In genomic region chr5:82796643-82797416, GRCh38 we compare ENCODE assay signal across 22 cellular contexts.
A peak's percentile ranks its signal among the peaks of the same experiment; 100 is the strongest.
DNase-seq lines count a peak whose midpoint lies in the region; ATAC-seq, FAIRE-seq and TF ChIP-seq lines count a peak whose summit lies in the region.
"Had no signal": no experiment of that assay in that cellular context is flagged by ENCODE, and none has a peak within 500 bp of the region (broad histone marks: within the 10 kb centered on the region; RNA-seq: fewer than 3 reads in every experiment).

No MANE protein-coding gene starts in this region.

- H3K9me1 ChIP-seq in K562 (ENCODE audit: control insufficient read depth, insufficient read depth, low read length), result no peaks in the 10 kb centered on the region

- H3K4me1 Mint-ChIP-seq in GM23338, result peaks cover 21% of the 10 kb centered on the region

- 0% methylated on average over 5 of the region's 5 CpGs for WGBS in K562 (ENCODE audit: insufficient coverage, low coverage, missing lambda C conversion rate)

- H3K9me3 ChIP-seq in HUES48 (ENCODE audit: control insufficient read depth, insufficient read depth, low read length) (no peaks in the 10 kb centered on the region), K562 (replicated peaks; ENCODE audit: control insufficient read depth, insufficient read depth, low read depth, low read length) (no peaks in the 10 kb centered on the region)
- H3K9me3 ChIP-seq: Caco-2 had no signal

- no peaks in the 10 kb centered on the region for H3K9me2 ChIP-seq in GM23338 (ENCODE audit: insufficient read depth)

- no peaks in the 10 kb centered on the region for H3K9me3 Mint-ChIP-seq in GM23338
- H3K9me3 Mint-ChIP-seq: CD4-positive, alpha-beta T cell; HFFc6 had no signal

- no peak overlapping the region for H3K4me3 ChIP-seq in GM23338
- H3K4me3 ChIP-seq in HUES48 (ENCODE audit: low read depth, low read length), result no peak overlapping the region
- H3K4me3 ChIP-seq in K562, result no peak overlapping the region

- no peak overlapping the region for H2AFZ ChIP-seq in GM23338
- no peak overlapping the region for H2AFZ ChIP-seq in K562 (ENCODE audit: low read depth, low read length)

- H3K4me2 ChIP-seq in GM23338 (peak overlapping the region; percentile 19), K562 (ENCODE audit: insufficient read depth, low read length) (no peak overlapping the region)

- FAIRE-seq in K562 (lab: Jason Lieb, UNC) (peak; percentile 62), urothelium cell line (lab: Jason Lieb, UNC) (no peak)
- FAIRE-seq: GM12891 had no signal

- H3K27ac Mint-ChIP-seq in GM23338, result peak overlapping the region; percentile 10; the same call in 1 of the 2 replicates
- H3K27ac Mint-ChIP-seq: CD4-positive, alpha-beta T cell; HFFc6 had no signal

- H3K36me3 ChIP-seq in GM23338 (ENCODE audit: insufficient read depth) (no peaks in the 10 kb centered on the region), HUES48 (ENCODE audit: control insufficient read depth, insufficient read depth, low read length) (no peaks in the 10 kb centered on the region), K562 (ENCODE audit: control insufficient read depth, insufficient read depth, low read length) (no peaks in the 10 kb centered on the region)

- H3K27ac ChIP-seq in GM23338 (ENCODE audit: low read depth), result no peak overlapping the region
- H3K27ac ChIP-seq in HUES48 (ENCODE audit: low read depth, low read length), result peak overlapping the region; percentile 44
- no peak overlapping the region for H3K27ac ChIP-seq in K562 (ENCODE audit: extremely low read depth, low read depth, low read length)

- H3K27me3 ChIP-seq in GM23338 (ENCODE audit: insufficient read depth), result no peaks in the 10 kb centered on the region
- no peaks in the 10 kb centered on the region for H3K27me3 ChIP-seq in HUES48 (ENCODE audit: control insufficient read depth, insufficient read depth, low read length)
- H3K27me3 ChIP-seq in K562 (ENCODE audit: control insufficient read depth in 2 of 2, insufficient read depth in 2 of 2, low read length in 2 of 2), result no peaks in the 10 kb centered on the region

- POLR2A ChIA-PET in K562 (lab: Yijun Ruan, JAX), result interaction anchor here (0.7 kb wide), 1 partner anchor 86 kb away, joined by 4 read pairs; no protein-coding TSS in a partner anchor

- H3K27me3 Mint-ChIP-seq in GM23338 (ENCODE audit: insufficient read depth, low read depth, poor library complexity), result no peaks in the 10 kb centered on the region
- H3K27me3 Mint-ChIP-seq: CD4-positive, alpha-beta T cell had no signal

- DNase-seq in GM23338 (ENCODE audit: low spot score) (peak; percentile 50), K562 (ENCODE audit: extremely low read depth in 1 of 4, low spot score in 3 of 4) (peak in 1 of 4 experiments; percentile 4), left lobe of liver (ENCODE audit: low spot score) (no peak), urothelium cell line (ENCODE audit: low spot score) (no peak), 8988T (no peak)
- DNase-seq: Caco-2; CD4-positive, alpha-beta T cell; DMS 273 treated with DMSO at 0.1 percent for 48 hours; DMS79 treated with DMSO at 0.1 percent for 48 hours; GOT3; HFFc6; KBM-7; NCI-H1092; NCI-H1436; NCI-H187 treated with DMSO at 0.1 percent for 48 hours; NCI-H345; NCI-H526; Right ventricle myocardium superior had no signal

- H3K4me3 Mint-ChIP-seq in GM23338, result no peak overlapping the region
- H3K4me3 Mint-ChIP-seq: CD4-positive, alpha-beta T cell; HFFc6 had no signal

- TF ChIP-seq RAD21 in K562 (CRISPR knock-in tag; conservative IDR thresholded peaks at IDR 0.05 in 1 of 2, IDR thresholded peaks at IDR 0.05 in 1 of 2), result no peak

- CTCF ChIA-PET in K562 (lab: Yijun Ruan, JAX; ENCODE audit: low intra/inter-chr PET ratio), result no interaction called here

- no peak overlapping the region for H3K9ac ChIP-seq in HUES48 (ENCODE audit: low read depth, low read length)
- no peak overlapping the region for H3K9ac ChIP-seq in K562 (ENCODE audit: insufficient read depth in 1 of 2, low read depth in 2 of 2, low read length in 2 of 2)

- intact Hi-C loops in K562 (cut with micrococcal nuclease), result loop anchor here (10.0 kb wide), 1 partner anchor 152 kb away; no protein-coding TSS in a partner anchor

- in situ Hi-C loops in K562 (cut with MboI), result loop anchor here (25.0 kb wide), 1 partner anchor 435 kb away; no protein-coding TSS in a partner anchor

- no peak for TF ChIP-seq CTCF in GM23338 (conservative IDR thresholded peaks at IDR 0.05; ENCODE audit: low read depth in 2 of 2)
- TF ChIP-seq CTCF in K562 (IDR thresholded peaks at IDR 0.05 in 2 of 3, conservative IDR thresholded peaks at IDR 0.05 in 1 of 3; ENCODE audit: insufficient read depth in 2 of 3, low read depth in 1 of 3, low read length in 3 of 3), result no peak

- H4K20me1 ChIP-seq in GM23338 (replicated peaks; ENCODE audit: insufficient read depth) (no peaks in the 10 kb centered on the region), K562 (replicated peaks; ENCODE audit: control insufficient read depth, insufficient read depth, low read length) (no peaks in the 10 kb centered on the region)

- ATAC-seq in GM23338, result peak; percentile 92
- peak; percentile 54; the same call in 1 of the 3 replicates for ATAC-seq in K562
- ATAC-seq in left lobe of liver, result peak; percentile 50
- ATAC-seq in HG03432 (IDR thresholded peaks at IDR 0.05; ENCODE audit: unreplicated experiment), result no peak
- ATAC-seq in GM18909 (IDR thresholded peaks at IDR 0.05; ENCODE audit: poor library complexity, unreplicated experiment), result no peak

- no peak for TF ChIP-seq EP300 in K562 (IDR thresholded peaks at IDR 0.05; ENCODE audit: low read length)

- no peaks in the 10 kb centered on the region for H3K36me3 Mint-ChIP-seq in GM23338 (ENCODE audit: low read depth)

- H3K4me1 ChIP-seq in GM23338 (ENCODE audit: insufficient read depth) (peaks cover 23% of the 10 kb centered on the region), HUES48 (ENCODE audit: control insufficient read depth, insufficient read depth, low read length) (peaks cover 24% of the 10 kb centered on the region), K562 (replicated peaks in 1 of 2; ENCODE audit: control insufficient read depth in 2 of 2, insufficient read depth in 2 of 2, low read length in 2 of 2) (peaks cover 0 to 3% of the 10 kb centered on the region in 2 experiments; a peak in 1 of 5 replicates)
- H3K4me1 ChIP-seq: Caco-2 had no signal

- TF ChIP-seq POLR2A in K562 (conservative IDR thresholded peaks at IDR 0.05), result no peak

- no peaks in the 10 kb centered on the region for H3F3A ChIP-seq in GM23338 (replicated peaks; ENCODE audit: low read depth)

- no TSS peak for BruUV-seq in K562 (replicated peaks; lab: Mats Ljungman, UMichigan)

- no peaks in the 10 kb centered on the region for H3K79me2 ChIP-seq in GM23338 (replicated peaks; ENCODE audit: insufficient read depth)
- no peaks in the 10 kb centered on the region for H3K79me2 ChIP-seq in K562 (ENCODE audit: control insufficient read depth, insufficient read depth, low read length)

TF ChIP-seq in GM23338, 12 proteins besides CTCF, POLR2A, EP300 and RAD21 (continues in another document):
- TF ChIP-seq STAT1 (IDR thresholded peaks at IDR 0.05; ENCODE audit: unreplicated experiment), result no peak
- TF ChIP-seq JUNB (IDR thresholded peaks at IDR 0.05; ENCODE audit: unreplicated experiment), result no peak

TF ChIP-seq in K562, 482 proteins besides CTCF, POLR2A, EP300 and RAD21 (continues in another document):
- TF ChIP-seq TRIM25 (IDR thresholded peaks at IDR 0.05; ENCODE audit: borderline replicate concordance) (no peak), PRMT5 (CRISPR knock-in tag; IDR thresholded peaks at IDR 0.05) (no peak), BMI1 (IDR thresholded peaks at IDR 0.05; ENCODE audit: low read length) (no peak), PTTG1 (tag; IDR thresholded peaks at IDR 0.05; ENCODE audit: low read depth) (no peak), MTA1 (IDR thresholded peaks at IDR 0.05; ENCODE audit: borderline replicate concordance) (no peak), ZNF655 (CRISPR knock-in tag; IDR thresholded peaks at IDR 0.05) (no peak), TAF7 (tag; IDR thresholded peaks at IDR 0.05) (no peak), ZNF140 (CRISPR knock-in tag; IDR thresholded peaks at IDR 0.05) (no peak), MIER1 (IDR thresholded peaks at IDR 0.05; ENCODE audit: low read depth) (no peak), ATF7 (IDR thresholded peaks at IDR 0.05) (no peak), ZNF224 (CRISPR knock-in tag; IDR thresholded peaks at IDR 0.05) (no peak), ETV1 (tag; conservative IDR thresholded peaks at IDR 0.05; ENCODE audit: low read depth) (no peak), NFE2L1 (tag; IDR thresholded peaks at IDR 0.05; ENCODE audit: borderline replicate concordance, low read depth) (no peak), NCOA1 (IDR thresholded peaks at IDR 0.05; ENCODE audit: low read depth) (no peak), BACH1 (tag; IDR thresholded peaks at IDR 0.05) (no peak)
- TF ChIP-seq, protein P1, sequence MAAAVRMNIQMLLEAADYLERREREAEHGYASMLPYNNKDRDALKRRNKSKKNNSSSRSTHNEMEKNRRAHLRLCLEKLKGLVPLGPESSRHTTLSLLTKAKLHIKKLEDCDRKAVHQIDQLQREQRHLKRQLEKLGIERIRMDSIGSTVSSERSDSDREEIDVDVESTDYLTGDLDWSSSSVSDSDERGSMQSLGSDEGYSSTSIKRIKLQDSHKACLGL (CRISPR knock-in tag; IDR thresholded peaks at IDR 0.05; ENCODE audit: borderline replicate concordance, poor library complexity, severe bottlenecking), result no peak

Comparison
In these comparisons a context has a peak if more than half of its experiments do, and no peak if none do; other contexts are left out.
1. ATAC-seq: peak in GM23338 (single experiment), K562 (single experiment) and left lobe of liver (single experiment); none in HG03432 (single experiment) and GM18909 (single experiment).